In genomic region chr11:126702165-126702738, GRCh38 we compare ENCODE assay signal across 16 cellular contexts.
"Had no signal": no experiment of that assay in that cellular context is flagged by ENCODE, and none has a peak within 500 bp of the region (broad histone marks: within the 10 kb centered on the region; RNA-seq: fewer than 3 reads in every experiment).

No MANE protein-coding gene starts in this region.

- H3K27ac ChIP-seq: breast epithelium, epithelial cell of prostate, hepatocyte, suprapubic skin had no signal

- ATAC-seq: activated CD4-positive, CD25-positive, alpha-beta regulatory T cell treated with anti-CD3 and anti-CD28 coated beads, Interleukin-2, amount 50 U/mL, for 24 hours; activated T-cell treated with anti-CD3 and anti-CD28 coated beads, Interleukin-2, amount 50 U/mL, for 4 hours; mucosa of descending colon had no signal

- H3K4me3 ChIP-seq: breast epithelium, hepatocyte, mucosa of descending colon, suprapubic skin had no signal

- H3K36me3 ChIP-seq: breast epithelium, suprapubic skin had no signal

- H2AFZ ChIP-seq: hepatocyte had no signal

- H3K4me2 ChIP-seq: hepatocyte had no signal

- H3K79me2 ChIP-seq: hepatocyte had no signal

- DNase-seq: activated CD4-positive, alpha-beta T cell treated with anti-CD3 and anti-CD28 coated beads, Interleukin-2, amount 50 U/mL, for 1 hour; activated CD8-positive, alpha-beta memory T cell treated with anti-CD3 and anti-CD28 coated beads, Interleukin-2, amount 50 U/mL, for 4 hours; activated naive CD4-positive, alpha-beta T cell treated with anti-CD3 and anti-CD28 coated beads for 36 hours; activated T-cell treated with anti-CD3 and anti-CD28 coated beads, Interleukin-2, amount 50 U/mL, for 4 hours; foreskin fibroblast; mesenchymal stem cell; mucosa of descending colon; naive B cell; stimulated activated CD4-positive, alpha-beta T cell treated with anti-CD3 and anti-CD28 coated beads, Interleukin-2, amount 100 ng/mL, for 24 hours; T1000; trophoblast cell had no signal

- H3K27me3 ChIP-seq: breast epithelium, suprapubic skin had no signal

- H3K9me3 ChIP-seq: breast epithelium, mucosa of descending colon, suprapubic skin had no signal

- H3K4me1 ChIP-seq: breast epithelium, suprapubic skin had no signal
